16 cellular contexts compared by ENCODE assay signal in genomic region chr12:124334976-124335375, GRCh38. TPM values are rescaled to one million over a fixed set of nuclear protein-coding genes. Genes with fewer than 3 reads are reported as not detected.
DNase-seq lines count a peak whose midpoint lies in the region; ATAC-seq and TF ChIP-seq lines count a peak whose summit lies in the region.
"Had no signal": no experiment of that assay in that cellular context is flagged by ENCODE, and none has a peak within 500 bp of the region (broad histone marks: within the 10 kb centered on the region; RNA-seq: fewer than 3 reads in every experiment).

No MANE protein-coding gene starts in this region.

- H3K27me3 ChIP-seq in neural progenitor cell (no peaks in the 10 kb centered on the region), GM23338 (ENCODE audit: insufficient read depth) (no peaks in the 10 kb centered on the region)
- H3K27me3 ChIP-seq: BE2C had no signal

- H3K9me3 ChIP-seq in neural progenitor cell (ENCODE audit: low read depth): no peaks in the 10 kb centered on the region
- H3K9me3 ChIP-seq: A549, BE2C had no signal

- CTCF ChIA-PET in RWPE1 (lab: Yijun Ruan, JAX): no interaction called here
- CTCF ChIA-PET in activated CD4-positive, alpha-beta memory T cell treated with anti-CD3 and anti-CD28 coated beads, Interleukin-2, amount 10 ng/mL, durations not matched to agents 7 days and 5 days (lab: Charles Lee): no interaction called here

- H3K4me3 ChIP-seq in neural progenitor cell (no peak overlapping the region), GM23338 (no peak overlapping the region)
- H3K4me3 ChIP-seq: A549 had no signal

- no peaks in the 10 kb centered on the region for H4K20me1 ChIP-seq in neural progenitor cell (ENCODE audit: low read depth)
- no peaks in the 10 kb centered on the region; the same call in 1 of the 2 replicates for H4K20me1 ChIP-seq in GM23338 (replicated peaks; ENCODE audit: insufficient read depth)

- H3K36me3 Mint-ChIP-seq in neural progenitor cell (peaks cover 18% of the 10 kb centered on the region), GM23338 (ENCODE audit: low read depth) (peaks cover 48% of the 10 kb centered on the region)
- H3K36me3 Mint-ChIP-seq in activated CD4-positive, alpha-beta memory T cell treated with anti-CD3 and anti-CD28 coated beads, Interleukin-2, amount 10 ng/mL, durations not matched to agents 7 days and 5 days (ENCODE audit: low read depth): peaks cover 25% of the 10 kb centered on the region

- POLR2A ChIA-PET in RWPE1 (lab: Yijun Ruan, JAX; ENCODE audit: low non-redundant PET): no interaction called here
- POLR2A ChIA-PET in activated CD4-positive, alpha-beta memory T cell treated with anti-CD3 and anti-CD28 coated beads, Interleukin-2, amount 10 ng/mL, durations not matched to agents 7 days and 5 days (lab: Charles Lee): no interaction called here

- H3K27ac Mint-ChIP-seq in neural progenitor cell (no peak overlapping the region), GM23338 (no peak overlapping the region)
- H3K27ac Mint-ChIP-seq in activated CD4-positive, alpha-beta memory T cell treated with anti-CD3 and anti-CD28 coated beads, Interleukin-2, amount 10 ng/mL, durations not matched to agents 7 days and 5 days: no peak overlapping the region

- peaks cover 10% of the 10 kb centered on the region for H3K4me1 Mint-ChIP-seq in neural progenitor cell
- H3K4me1 Mint-ChIP-seq in activated CD4-positive, alpha-beta memory T cell treated with anti-CD3 and anti-CD28 coated beads, Interleukin-2, amount 10 ng/mL, durations not matched to agents 7 days and 5 days: no peaks in the 10 kb centered on the region
- H3K4me1 Mint-ChIP-seq in GM23338: no peaks in the 10 kb centered on the region; the same call in 2 of the 3 replicates

- H2AFZ ChIP-seq in neural progenitor cell (replicated peaks) (no peak overlapping the region), GM23338 (no peak overlapping the region)

- H3K9ac ChIP-seq in neural progenitor cell: no peak overlapping the region

- H3K79me2 ChIP-seq in neural progenitor cell (ENCODE audit: low read depth) (no peaks in the 10 kb centered on the region), GM23338 (replicated peaks; ENCODE audit: insufficient read depth) (no peaks in the 10 kb centered on the region)

- peak overlapping the region; percentile 22; the same call in 1 of the 2 replicates for H3K27ac ChIP-seq in RWPE1
- H3K27ac ChIP-seq in neural progenitor cell: no peak overlapping the region
- H3K27ac ChIP-seq in GM23338 (ENCODE audit: low read depth): no peak overlapping the region
- H3K27ac ChIP-seq: C4-2B had no signal

- TF ChIP-seq CTCF in RWPE1 (conservative IDR thresholded peaks at IDR 0.05; ENCODE audit: low read depth): no peak
- TF ChIP-seq CTCF in neural progenitor cell (IDR thresholded peaks at IDR 0.05): no peak
- TF ChIP-seq CTCF in GM23338 (conservative IDR thresholded peaks at IDR 0.05; ENCODE audit: low read depth in 2 of 2): no peak

- H3K4me3 Mint-ChIP-seq in neural progenitor cell: no peak overlapping the region
- H3K4me3 Mint-ChIP-seq in activated CD4-positive, alpha-beta memory T cell treated with anti-CD3 and anti-CD28 coated beads, Interleukin-2, amount 10 ng/mL, durations not matched to agents 7 days and 5 days: no peak overlapping the region
- no peak overlapping the region for H3K4me3 Mint-ChIP-seq in GM23338
- H3K4me3 Mint-ChIP-seq: CD8-positive, alpha-beta T cell had no signal

- no peak for DNase-seq in RWPE1 (ENCODE audit: low spot score)
- peak; percentile 76 for DNase-seq in ecto neural progenitor cell (ENCODE audit: low spot score)
- DNase-seq in neural progenitor cell (ENCODE audit: low spot score): peak; percentile 62
- DNase-seq in activated CD4-positive, alpha-beta memory T cell treated with anti-CD3 and anti-CD28 coated beads, Interleukin-2, amount 10 ng/mL, durations not matched to agents 7 days and 5 days: no peak
- no peak for DNase-seq in RKO (ENCODE audit: low spot score)
- no peak for DNase-seq in GM23338 (ENCODE audit: low spot score)
- DNase-seq: BE2C; CD8-positive, alpha-beta T cell; COR-L47; DMS153; DMS79 treated with DMSO at 0.1 percent for 48 hours; EL had no signal

- no peaks in the 10 kb centered on the region for H3K9me2 ChIP-seq in GM23338 (ENCODE audit: insufficient read depth)

- ATAC-seq in GM23338: no peak
- ATAC-seq: CD8-positive, alpha-beta T cell; HCT116 had no signal

- no peaks in the 10 kb centered on the region for H3F3A ChIP-seq in neural progenitor cell (ENCODE audit: low read depth)
- H3F3A ChIP-seq in GM23338 (replicated peaks; ENCODE audit: low read depth): no peaks in the 10 kb centered on the region

- peaks cover 2% of the 10 kb centered on the region for H3K27me3 Mint-ChIP-seq in neural progenitor cell (ENCODE audit: insufficient read depth, low read depth)
- no peaks in the 10 kb centered on the region for H3K27me3 Mint-ChIP-seq in activated CD4-positive, alpha-beta memory T cell treated with anti-CD3 and anti-CD28 coated beads, Interleukin-2, amount 10 ng/mL, durations not matched to agents 7 days and 5 days
- H3K27me3 Mint-ChIP-seq in GM23338 (ENCODE audit: insufficient read depth, low read depth, poor library complexity): peaks cover 10% of the 10 kb centered on the region

- no peak overlapping the region for H3K4me2 ChIP-seq in neural progenitor cell
- no peak overlapping the region for H3K4me2 ChIP-seq in GM23338
- H3K4me2 ChIP-seq: A549 had no signal

- H3K4me1 ChIP-seq in neural progenitor cell: peaks cover 8% of the 10 kb centered on the region
- H3K4me1 ChIP-seq in GM23338 (ENCODE audit: insufficient read depth): no peaks in the 10 kb centered on the region
- H3K4me1 ChIP-seq: BE2C had no signal

- H3K36me3 ChIP-seq in neural progenitor cell (no peaks in the 10 kb centered on the region), GM23338 (ENCODE audit: insufficient read depth) (peaks cover 6% of the 10 kb centered on the region)

- H3K9me3 Mint-ChIP-seq in neural progenitor cell: no peaks in the 10 kb centered on the region
- no peaks in the 10 kb centered on the region for H3K9me3 Mint-ChIP-seq in activated CD4-positive, alpha-beta memory T cell treated with anti-CD3 and anti-CD28 coated beads, Interleukin-2, amount 10 ng/mL, durations not matched to agents 7 days and 5 days
- no peaks in the 10 kb centered on the region; the same call in 2 of the 3 replicates for H3K9me3 Mint-ChIP-seq in GM23338
- H3K9me3 Mint-ChIP-seq: CD8-positive, alpha-beta T cell had no signal

TF ChIP-seq in GM23338, 12 proteins besides CTCF, POLR2A, EP300 and RAD21 (continues in another document):
- no peak for TF ChIP-seq NANOG (IDR thresholded peaks at IDR 0.05; ENCODE audit: borderline replicate concordance)
- no peak for TF ChIP-seq CREB1 (CRISPR knock-in tag; IDR thresholded peaks at IDR 0.05; ENCODE audit: low read depth)
- no peak for TF ChIP-seq EZH2phosphoT487 (IDR thresholded peaks at IDR 0.05; ENCODE audit: unreplicated experiment)
- no peak for TF ChIP-seq ZNF331 (CRISPR knock-in tag; IDR thresholded peaks at IDR 0.05; ENCODE audit: low read depth)
- TF ChIP-seq STAT1 (IDR thresholded peaks at IDR 0.05; ENCODE audit: unreplicated experiment): no peak
- no peak for TF ChIP-seq EZH2 (IDR thresholded peaks at IDR 0.05; ENCODE audit: low read depth, unreplicated experiment)

RNA-seq across cellular contexts. Expression of gene RFLNA, which starts 40.1 kb away (rescaled TPM):
- 1.4 and 2.8 TPM in 2 replicates for total RNA-seq in neural progenitor cell (ENCODE audit: low replicate concordance)
- total RNA-seq in activated CD4-positive, alpha-beta memory T cell treated with anti-CD3 and anti-CD28 coated beads, Interleukin-2, amount 10 ng/mL, durations not matched to agents 7 days and 5 days: not detected
- total RNA-seq in GM23338 (2014; rRNA removed; shearing (Covaris generic)): 16.2 and 20.4 TPM in 2 replicates
- 3.8 and 3.9 TPM in 2 replicates for polyA plus RNA-seq in GM23338 (2016; fragmentation: Nextera tagmentation; extraction: Ambion mirVana)
- total RNA-seq: CD8-positive, alpha-beta T cell had no signal
- polyA plus RNA-seq: A549, AG04450 had no signal

Comparison
In these comparisons a context has a peak if more than half of its experiments do, and no peak if none do; other contexts are left out.
1. DNase-seq: peak in ecto neural progenitor cell (single experiment) and neural progenitor cell (single experiment); none in RWPE1 (single experiment), activated CD4-positive, alpha-beta memory T cell treated with anti-CD3 and anti-CD28 coated beads, Interleukin-2, amount 10 ng/mL, durations not matched to agents 7 days and 5 days (single experiment), RKO (single experiment) and GM23338 (single experiment).